ENCODE assay signal across 10 cellular contexts in genomic region chr6:136753624-136754023, GRCh38. TPM values are rescaled to one million over a fixed set of nuclear protein-coding genes. Genes with fewer than 3 reads are reported as not detected.
A peak's percentile ranks its signal among the peaks of the same experiment; 100 is the strongest.
DNase-seq lines count a peak whose midpoint lies in the region; ATAC-seq and TF ChIP-seq lines count a peak whose summit lies in the region.
"Had no signal": no experiment of that assay in that cellular context is flagged by ENCODE, and none has a peak within 500 bp of the region (broad histone marks: within the 10 kb centered on the region; RNA-seq: fewer than 3 reads in every experiment).

No MANE protein-coding gene starts in this region.

- TF ChIP-seq POLR2A in right lobe of liver (IDR thresholded peaks at IDR 0.05): no peak

- H3K36me3 ChIP-seq in right lobe of liver: no peaks in the 10 kb centered on the region

- no peak overlapping the region for H3K4me3 ChIP-seq in right lobe of liver
- H3K4me3 ChIP-seq: smooth muscle cell had no signal

- H3K27me3 ChIP-seq in right lobe of liver: no peaks in the 10 kb centered on the region

- intact Hi-C loops in right lobe of liver (cut with DNase I): no loop called here

- DNase-seq in activated T-helper 1 cell treated with anti-CD3 and anti-CD28 coated beads, Interleukin-2, amount 50 U/mL, for 16 hours (ENCODE audit: low read depth in 1 of 2, low spot score in 1 of 2): peak; percentile 42 to 44
- DNase-seq in mesothelial cell of epicardium (ENCODE audit: low spot score in 2 of 2, unreplicated experiment in 2 of 2) (no peak), right lobe of liver (no peak)
- DNase-seq in stimulated activated naive CD4-positive, alpha-beta T cell treated with Interleukin-2 at 50 U/mL for 16 hours (lab: John Stamatoyannopoulos, UW): peak; percentile 50
- DNase-seq: cortex of kidney, NCI-H1105 had no signal

- H3K4me1 ChIP-seq in right lobe of liver: peaks cover 0 to 17% (median 3%) of the 10 kb centered on the region in 4 donors

- no peaks in the 10 kb centered on the region for H3K9me3 Mint-ChIP-seq in mesothelial cell of epicardium

- H3K4me1 Mint-ChIP-seq in mesothelial cell of epicardium: peaks cover 20% of the 10 kb centered on the region

- TF ChIP-seq CTCF in mesothelial cell of epicardium (IDR thresholded peaks at IDR 0.05; ENCODE audit: unreplicated experiment) (no peak), right lobe of liver (IDR thresholded peaks at IDR 0.05) (no peak)

- no peaks in the 10 kb centered on the region for H3K36me3 Mint-ChIP-seq in mesothelial cell of epicardium

- H3K27ac Mint-ChIP-seq in mesothelial cell of epicardium: peak overlapping the region; percentile 23

- no peak overlapping the region for H3K27ac ChIP-seq in right lobe of liver

- H3K4me3 Mint-ChIP-seq in mesothelial cell of epicardium: no peak overlapping the region

- H3K27me3 Mint-ChIP-seq in mesothelial cell of epicardium (ENCODE audit: low read depth): no peaks in the 10 kb centered on the region

- no peaks in the 10 kb centered on the region for H3K9me3 ChIP-seq in right lobe of liver

- 91% methylated on average over 6 of the region's 7 CpGs for WGBS in right lobe of liver (ENCODE audit: insufficient coverage, low coverage, low lambda C conversion rate, missing lambda C conversion rate)

- ATAC-seq in activated CD4-positive, CD25-positive, alpha-beta regulatory T cell treated with anti-CD3 and anti-CD28 coated beads, Interleukin-2, amount 50 U/mL, for 24 hours: peak; percentile 81 to 86
- ATAC-seq in GM19324 (IDR thresholded peaks at IDR 0.05; ENCODE audit: low FRiP score, unreplicated experiment) (no peak), HG02759 (IDR thresholded peaks at IDR 0.05; ENCODE audit: unreplicated experiment) (no peak), right lobe of liver (no peak)

RNA-seq across cellular contexts. Expression of gene MAP3K5, which starts 38.7 kb away (rescaled TPM):
- 8.3 to 9.5 TPM (median 8.9 TPM) in 3 replicates for total RNA-seq in mesothelial cell of epicardium
- 10 to 100 TPM in 1 of 6 experiments, 1 to 10 TPM in 5; 5.0 to 10.4 (median 6.9) TPM for total RNA-seq in right lobe of liver

Comparison
In these comparisons a context has a peak if more than half of its experiments do, and no peak if none do; other contexts are left out.
1. ATAC-seq: peak in activated CD4-positive, CD25-positive, alpha-beta regulatory T cell treated with anti-CD3 and anti-CD28 coated beads, Interleukin-2, amount 50 U/mL, for 24 hours (2 of 2); none in GM19324 (single experiment), HG02759 (single experiment) and right lobe of liver (0 of 4).
2. DNase-seq: peak in activated T-helper 1 cell treated with anti-CD3 and anti-CD28 coated beads, Interleukin-2, amount 50 U/mL, for 16 hours (2 of 2) and stimulated activated naive CD4-positive, alpha-beta T cell treated with Interleukin-2 at 50 U/mL for 16 hours (single experiment); none in mesothelial cell of epicardium (0 of 2) and right lobe of liver (0 of 3).